ENCODE assay signal across 1 cellular context in the genomic region with DNA sequence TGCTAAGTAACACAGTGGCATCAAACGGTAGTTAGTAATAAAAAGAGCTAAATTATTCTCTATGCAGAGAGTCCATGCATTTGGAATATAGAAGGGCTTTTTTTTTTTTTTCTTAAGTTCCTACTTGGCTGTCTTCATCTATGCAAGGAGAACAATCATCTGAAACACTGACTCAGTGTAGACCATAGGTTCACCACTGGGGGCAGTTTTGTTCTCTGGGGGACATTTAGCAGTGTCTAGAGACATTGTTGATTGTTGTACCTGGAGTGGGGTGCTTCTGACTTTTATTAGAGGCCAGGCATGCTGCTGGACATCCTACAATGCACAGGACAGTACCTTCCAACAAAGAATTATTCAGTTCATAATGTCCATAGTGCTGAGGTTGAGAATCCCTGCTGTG.
TF ChIP-seq lines count a peak whose summit lies in the region.

No MANE protein-coding gene starts in this region.

TF ChIP-seq in GM12878, 131 proteins besides CTCF, POLR2A, EP300 and RAD21 (continued from another document):
- TF ChIP-seq, protein P1, sequence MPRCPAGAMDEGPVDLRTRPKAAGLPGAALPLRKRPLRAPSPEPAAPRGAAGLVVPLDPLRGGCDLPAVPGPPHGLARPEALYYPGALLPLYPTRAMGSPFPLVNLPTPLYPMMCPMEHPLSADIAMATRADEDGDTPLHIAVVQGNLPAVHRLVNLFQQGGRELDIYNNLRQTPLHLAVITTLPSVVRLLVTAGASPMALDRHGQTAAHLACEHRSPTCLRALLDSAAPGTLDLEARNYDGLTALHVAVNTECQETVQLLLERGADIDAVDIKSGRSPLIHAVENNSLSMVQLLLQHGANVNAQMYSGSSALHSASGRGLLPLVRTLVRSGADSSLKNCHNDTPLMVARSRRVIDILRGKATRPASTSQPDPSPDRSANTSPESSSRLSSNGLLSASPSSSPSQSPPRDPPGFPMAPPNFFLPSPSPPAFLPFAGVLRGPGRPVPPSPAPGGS (IDR thresholded peaks at IDR 0.05; ENCODE audit: borderline replicate concordance, insufficient read depth, low read depth, low read length, poor library complexity, severe bottlenecking), result no peak
- TF ChIP-seq, protein P2, sequence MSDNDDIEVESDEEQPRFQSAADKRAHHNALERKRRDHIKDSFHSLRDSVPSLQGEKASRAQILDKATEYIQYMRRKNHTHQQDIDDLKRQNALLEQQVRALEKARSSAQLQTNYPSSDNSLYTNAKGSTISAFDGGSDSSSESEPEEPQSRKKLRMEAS (IDR thresholded peaks at IDR 0.05; ENCODE audit: low read depth, low read length), result no peak
- TF ChIP-seq SRF (IDR thresholded peaks at IDR 0.05; ENCODE audit: low read depth in 2 of 2, low read length in 2 of 2) (no peak), KDM1A (IDR thresholded peaks at IDR 0.05; ENCODE audit: borderline replicate concordance) (no peak), POLR2AphosphoS2 (IDR thresholded peaks at IDR 0.05; ENCODE audit: low read depth, low read length) (no peak), HDAC2 (IDR thresholded peaks at IDR 0.05) (no peak), PAX8 (IDR thresholded peaks at IDR 0.05) (no peak), MYB (IDR thresholded peaks at IDR 0.05; ENCODE audit: borderline replicate concordance, low read depth, low read length) (no peak), GABPA (IDR thresholded peaks at IDR 0.05; ENCODE audit: low read depth) (no peak), PML (IDR thresholded peaks at IDR 0.05; ENCODE audit: low read length) (no peak)
- TF ChIP-seq, protein P3, sequence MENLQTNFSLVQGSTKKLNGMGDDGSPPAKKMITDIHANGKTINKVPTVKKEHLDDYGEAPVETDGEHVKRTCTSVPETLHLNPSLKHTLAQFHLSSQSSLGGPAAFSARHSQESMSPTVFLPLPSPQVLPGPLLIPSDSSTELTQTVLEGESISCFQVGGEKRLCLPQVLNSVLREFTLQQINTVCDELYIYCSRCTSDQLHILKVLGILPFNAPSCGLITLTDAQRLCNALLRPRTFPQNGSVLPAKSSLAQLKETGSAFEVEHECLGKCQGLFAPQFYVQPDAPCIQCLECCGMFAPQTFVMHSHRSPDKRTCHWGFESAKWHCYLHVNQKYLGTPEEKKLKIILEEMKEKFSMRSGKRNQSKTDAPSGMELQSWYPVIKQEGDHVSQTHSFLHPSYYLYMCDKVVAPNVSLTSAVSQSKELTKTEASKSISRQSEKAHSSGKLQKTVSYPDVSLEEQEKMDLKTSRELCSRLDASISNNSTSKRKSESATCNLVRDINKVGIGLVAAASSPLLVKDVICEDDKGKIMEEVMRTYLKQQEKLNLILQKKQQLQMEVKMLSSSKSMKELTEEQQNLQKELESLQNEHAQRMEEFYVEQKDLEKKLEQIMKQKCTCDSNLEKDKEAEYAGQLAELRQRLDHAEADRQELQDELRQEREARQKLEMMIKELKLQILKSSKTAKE (IDR thresholded peaks at IDR 0.05; ENCODE audit: low read depth, poor library complexity, severe bottlenecking), result no peak
- TF ChIP-seq, protein P4, sequence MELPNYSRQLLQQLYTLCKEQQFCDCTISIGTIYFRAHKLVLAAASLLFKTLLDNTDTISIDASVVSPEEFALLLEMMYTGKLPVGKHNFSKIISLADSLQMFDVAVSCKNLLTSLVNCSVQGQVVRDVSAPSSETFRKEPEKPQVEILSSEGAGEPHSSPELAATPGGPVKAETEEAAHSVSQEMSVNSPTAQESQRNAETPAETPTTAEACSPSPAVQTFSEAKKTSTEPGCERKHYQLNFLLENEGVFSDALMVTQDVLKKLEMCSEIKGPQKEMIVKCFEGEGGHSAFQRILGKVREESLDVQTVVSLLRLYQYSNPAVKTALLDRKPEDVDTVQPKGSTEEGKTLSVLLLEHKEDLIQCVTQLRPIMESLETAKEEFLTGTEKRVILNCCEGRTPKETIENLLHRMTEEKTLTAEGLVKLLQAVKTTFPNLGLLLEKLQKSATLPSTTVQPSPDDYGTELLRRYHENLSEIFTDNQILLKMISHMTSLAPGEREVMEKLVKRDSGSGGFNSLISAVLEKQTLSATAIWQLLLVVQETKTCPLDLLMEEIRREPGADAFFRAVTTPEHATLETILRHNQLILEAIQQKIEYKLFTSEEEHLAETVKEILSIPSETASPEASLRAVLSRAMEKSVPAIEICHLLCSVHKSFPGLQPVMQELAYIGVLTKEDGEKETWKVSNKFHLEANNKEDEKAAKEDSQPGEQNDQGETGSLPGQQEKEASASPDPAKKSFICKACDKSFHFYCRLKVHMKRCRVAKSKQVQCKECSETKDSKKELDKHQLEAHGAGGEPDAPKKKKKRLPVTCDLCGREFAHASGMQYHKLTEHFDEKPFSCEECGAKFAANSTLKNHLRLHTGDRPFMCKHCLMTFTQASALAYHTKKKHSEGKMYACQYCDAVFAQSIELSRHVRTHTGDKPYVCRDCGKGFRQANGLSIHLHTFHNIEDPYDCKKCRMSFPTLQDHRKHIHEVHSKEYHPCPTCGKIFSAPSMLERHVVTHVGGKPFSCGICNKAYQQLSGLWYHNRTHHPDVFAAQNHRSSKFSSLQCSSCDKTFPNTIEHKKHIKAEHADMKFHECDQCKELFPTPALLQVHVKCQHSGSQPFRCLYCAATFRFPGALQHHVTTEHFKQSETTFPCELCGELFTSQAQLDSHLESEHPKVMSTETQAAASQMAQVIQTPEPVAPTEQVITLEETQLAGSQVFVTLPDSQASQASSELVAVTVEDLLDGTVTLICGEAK (IDR thresholded peaks at IDR 0.05; ENCODE audit: borderline replicate concordance), result no peak
- TF ChIP-seq, protein P5, sequence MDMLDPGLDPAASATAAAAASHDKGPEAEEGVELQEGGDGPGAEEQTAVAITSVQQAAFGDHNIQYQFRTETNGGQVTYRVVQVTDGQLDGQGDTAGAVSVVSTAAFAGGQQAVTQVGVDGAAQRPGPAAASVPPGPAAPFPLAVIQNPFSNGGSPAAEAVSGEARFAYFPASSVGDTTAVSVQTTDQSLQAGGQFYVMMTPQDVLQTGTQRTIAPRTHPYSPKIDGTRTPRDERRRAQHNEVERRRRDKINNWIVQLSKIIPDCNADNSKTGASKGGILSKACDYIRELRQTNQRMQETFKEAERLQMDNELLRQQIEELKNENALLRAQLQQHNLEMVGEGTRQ (IDR thresholded peaks at IDR 0.05; ENCODE audit: borderline replicate concordance, low read depth, low read length), result no peak
- TF ChIP-seq, protein P6, sequence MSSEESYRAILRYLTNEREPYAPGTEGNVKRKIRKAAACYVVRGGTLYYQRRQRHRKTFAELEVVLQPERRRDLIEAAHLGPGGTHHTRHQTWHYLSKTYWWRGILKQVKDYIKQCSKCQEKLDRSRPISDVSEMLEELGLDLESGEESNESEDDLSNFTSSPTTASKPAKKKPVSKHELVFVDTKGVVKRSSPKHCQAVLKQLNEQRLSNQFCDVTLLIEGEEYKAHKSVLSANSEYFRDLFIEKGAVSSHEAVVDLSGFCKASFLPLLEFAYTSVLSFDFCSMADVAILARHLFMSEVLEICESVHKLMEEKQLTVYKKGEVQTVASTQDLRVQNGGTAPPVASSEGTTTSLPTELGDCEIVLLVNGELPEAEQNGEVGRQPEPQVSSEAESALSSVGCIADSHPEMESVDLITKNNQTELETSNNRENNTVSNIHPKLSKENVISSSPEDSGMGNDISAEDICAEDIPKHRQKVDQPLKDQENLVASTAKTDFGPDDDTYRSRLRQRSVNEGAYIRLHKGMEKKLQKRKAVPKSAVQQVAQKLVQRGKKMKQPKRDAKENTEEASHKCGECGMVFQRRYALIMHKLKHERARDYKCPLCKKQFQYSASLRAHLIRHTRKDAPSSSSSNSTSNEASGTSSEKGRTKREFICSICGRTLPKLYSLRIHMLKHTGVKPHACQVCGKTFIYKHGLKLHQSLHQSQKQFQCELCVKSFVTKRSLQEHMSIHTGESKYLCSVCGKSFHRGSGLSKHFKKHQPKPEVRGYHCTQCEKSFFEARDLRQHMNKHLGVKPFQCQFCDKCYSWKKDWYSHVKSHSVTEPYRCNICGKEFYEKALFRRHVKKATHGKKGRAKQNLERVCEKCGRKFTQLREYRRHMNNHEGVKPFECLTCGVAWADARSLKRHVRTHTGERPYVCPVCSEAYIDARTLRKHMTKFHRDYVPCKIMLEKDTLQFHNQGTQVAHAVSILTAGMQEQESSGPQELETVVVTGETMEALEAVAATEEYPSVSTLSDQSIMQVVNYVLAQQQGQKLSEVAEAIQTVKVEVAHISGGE (CRISPR knock-in tag; IDR thresholded peaks at IDR 0.05), result no peak
- TF ChIP-seq, protein P7, sequence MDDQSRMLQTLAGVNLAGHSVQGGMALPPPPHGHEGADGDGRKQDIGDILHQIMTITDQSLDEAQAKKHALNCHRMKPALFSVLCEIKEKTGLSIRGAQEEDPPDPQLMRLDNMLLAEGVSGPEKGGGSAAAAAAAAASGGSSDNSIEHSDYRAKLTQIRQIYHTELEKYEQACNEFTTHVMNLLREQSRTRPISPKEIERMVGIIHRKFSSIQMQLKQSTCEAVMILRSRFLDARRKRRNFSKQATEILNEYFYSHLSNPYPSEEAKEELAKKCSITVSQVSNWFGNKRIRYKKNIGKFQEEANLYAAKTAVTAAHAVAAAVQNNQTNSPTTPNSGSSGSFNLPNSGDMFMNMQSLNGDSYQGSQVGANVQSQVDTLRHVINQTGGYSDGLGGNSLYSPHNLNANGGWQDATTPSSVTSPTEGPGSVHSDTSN (IDR thresholded peaks at IDR 0.05; ENCODE audit: insufficient replicate concordance, low read depth, low read length), result no peak
